ENCODE assay signal across 7 cellular contexts in genomic region chr2:204730588-204730987, GRCh38.
"Had no signal": no experiment of that assay in that cellular context is flagged by ENCODE, and none has a peak within 500 bp of the region (broad histone marks: within the 10 kb centered on the region; RNA-seq: fewer than 3 reads in every experiment).

No MANE protein-coding gene starts in this region.

- H2AFZ ChIP-seq: GM23248 had no signal

- ATAC-seq: K562 had no signal

- DNase-seq: GM23248, GOT3, H9, HCEC 1CT, IMR-90 had no signal

- H3K9ac ChIP-seq: GM23248 had no signal

- H3K4me3 Mint-ChIP-seq: H9 had no signal

- H3K27ac ChIP-seq: GM23248, HL-60 had no signal

- H3K4me3 ChIP-seq: GM23248, K562 had no signal

- H3K27ac Mint-ChIP-seq: H9 had no signal

- H3K9me3 Mint-ChIP-seq: H9 had no signal
